8 cellular contexts compared by ENCODE assay signal in genomic region chr3:24829011-24829581, GRCh38.
A peak's percentile ranks its signal among the peaks of the same experiment; 100 is the strongest.
DNase-seq lines count a peak whose midpoint lies in the region; ATAC-seq, FAIRE-seq and TF ChIP-seq lines count a peak whose summit lies in the region.

No MANE protein-coding gene starts in this region.

- SMC1A ChIA-PET in GM12878 (lab: Charles Lee; ENCODE audit: uncharacterized antibody, unreplicated experiment), result no interaction called here

- H3K4me1 ChIP-seq in GM12878 (ENCODE audit: control insufficient read depth, insufficient read depth, low read length) (no peaks in the 10 kb centered on the region), thoracic aorta (ENCODE audit: control insufficient read depth in 1 of 2, low read depth in 2 of 2) (no peaks in the 10 kb centered on the region)

- CTCF ChIA-PET in GM12878 (lab: Yijun Ruan, JAX) (no interaction called here), T-cell (lab: Charles Lee) (no interaction called here)

- DNase-seq in AG08395 (ENCODE audit: low spot score) (peak; percentile 21), GM12878 (ENCODE audit: low read depth, low spot score) (no peak), kidney epithelial cell (ENCODE audit: low read depth) (no peak), thoracic aorta (ENCODE audit: low spot score) (no peak), T-cell (no peak)

- RAD21 ChIA-PET in GM12878 (lab: Charles Lee; ENCODE audit: unreplicated experiment), result no interaction called here

- H3K4me3 ChIP-seq in GM12878 (no peak overlapping the region), kidney epithelial cell (ENCODE audit: low read depth, low read length) (peak overlapping the region; percentile 31), thoracic aorta (peak overlapping the region; percentile 80)

- H3K4me1 Mint-ChIP-seq in T-cell, result no peaks in the 10 kb centered on the region

- TF ChIP-seq CTCF in GM12878 (IDR thresholded peaks at IDR 0.05 in 2 of 3, conservative IDR thresholded peaks at IDR 0.05 in 1 of 3; ENCODE audit: control insufficient read depth in 2 of 3, extremely low read depth in 1 of 3, insufficient read depth in 1 of 3, low read depth in 3 of 3, low read length in 3 of 3) (no peak), kidney epithelial cell (IDR thresholded peaks at IDR 0.05; ENCODE audit: insufficient read depth, low read length, poor library complexity, severe bottlenecking) (no peak), thoracic aorta (IDR thresholded peaks at IDR 0.05) (no peak)

- no peak overlapping the region for H3K27ac ChIP-seq in GM12878 (ENCODE audit: control insufficient read depth, insufficient read depth)
- no peak overlapping the region for H3K27ac ChIP-seq in thoracic aorta

- H2AFZ ChIP-seq in GM12878 (ENCODE audit: control insufficient read depth, low read depth, low read length), result no peak overlapping the region

- WGBS in GM12878 (ENCODE audit: insufficient coverage, insufficient replicate concordance, low lambda C conversion rate, missing lambda C conversion rate), result 19% methylated on average over 32 of the region's 51 CpGs

- no TSS peak for BruUV-seq in GM12878 (replicated peaks; lab: Mats Ljungman, UMichigan)

- H3K36me3 ChIP-seq in GM12878 (ENCODE audit: control insufficient read depth in 2 of 2, insufficient read depth in 2 of 2, low read length in 1 of 2) (no peaks in the 10 kb centered on the region), kidney epithelial cell (ENCODE audit: control insufficient read depth, insufficient read depth, low read length) (no peaks in the 10 kb centered on the region), thoracic aorta (no peaks in the 10 kb centered on the region)

- ATAC-seq in HG03045 (IDR thresholded peaks at IDR 0.05; ENCODE audit: unreplicated experiment), result peak; percentile 50
- 0 out of 3 replicates have a peak, but pooled peaks have one; percentile 20 for ATAC-seq in GM12878
- no peak for ATAC-seq in thoracic aorta (ENCODE audit: insufficient number of reproducible peaks, low FRiP score, low read depth)
- ATAC-seq in GM18907 (IDR thresholded peaks at IDR 0.05; ENCODE audit: unreplicated experiment), result no peak
- no peak for ATAC-seq in HG03280 (IDR thresholded peaks at IDR 0.05; ENCODE audit: unreplicated experiment)
- ATAC-seq in T-cell (replicated peaks in 1 of 4), result no peak

- in situ Hi-C loops in GM12878 (cut with MboI), result no loop called here

- no peak overlapping the region for H3K4me2 ChIP-seq in GM12878 (ENCODE audit: control insufficient read depth, insufficient read depth)

- no peaks in the 10 kb centered on the region for H3K79me2 ChIP-seq in GM12878 (ENCODE audit: control insufficient read depth, insufficient read depth, low read length)

- no peaks in the 10 kb centered on the region for H4K20me1 ChIP-seq in GM12878 (ENCODE audit: control insufficient read depth, insufficient read depth)

- H3K9ac ChIP-seq in GM12878 (ENCODE audit: control insufficient read depth, insufficient read depth, low read length), result no peak overlapping the region

- H3K9me3 Mint-ChIP-seq in T-cell, result peaks cover 2 to 13% (median 11%) of the 10 kb centered on the region in 3 donors

- FAIRE-seq in GM12878 (lab: Jason Lieb, UNC), result no peak

- no peak for TF ChIP-seq EP300 in GM12878 (IDR thresholded peaks at IDR 0.05; ENCODE audit: borderline replicate concordance in 1 of 2, control insufficient read depth in 1 of 2, low read depth in 2 of 2, low read length in 2 of 2)

- no peak for TF ChIP-seq POLR2A in GM12878 (IDR thresholded peaks at IDR 0.05; ENCODE audit: low read depth, low read length)

- no peaks in the 10 kb centered on the region; a peak in 2 of 4 replicates for H3K27me3 ChIP-seq in GM12878 (replicated peaks in 1 of 2; ENCODE audit: control insufficient read depth in 2 of 2, insufficient read depth in 2 of 2, low read length in 1 of 2)
- peaks cover 23% of the 10 kb centered on the region for H3K27me3 ChIP-seq in kidney epithelial cell (ENCODE audit: control insufficient read depth, insufficient read depth, low read length)
- no peaks in the 10 kb centered on the region for H3K27me3 ChIP-seq in thoracic aorta (replicated peaks; ENCODE audit: insufficient read depth)

- H3K36me3 Mint-ChIP-seq in T-cell, result no peaks in the 10 kb centered on the region

- H3K27me3 Mint-ChIP-seq in T-cell, result peaks cover 36 to 43% of the 10 kb centered on the region in 2 donors

- H3K9me3 ChIP-seq in GM12878 (replicated peaks; ENCODE audit: control insufficient read depth, insufficient read depth, low read length) (no peaks in the 10 kb centered on the region), thoracic aorta (no peaks in the 10 kb centered on the region)

- no peak overlapping the region for H3K27ac Mint-ChIP-seq in T-cell

- no peak for TF ChIP-seq RAD21 in GM12878 (IDR thresholded peaks at IDR 0.05; ENCODE audit: insufficient read depth, low read depth, low read length)

- intact Hi-C loops in GM12878 (cut with micrococcal nuclease; ENCODE audit: unreplicated experiment), result no loop called here

- POLR2A ChIA-PET in GM12878 (lab: Charles Lee) (no interaction called here), T-cell (lab: Charles Lee) (no interaction called here)

- H3K4me3 Mint-ChIP-seq in T-cell, result no peak overlapping the region

TF ChIP-seq in GM12878, 131 proteins besides CTCF, POLR2A, EP300 and RAD21:
- no peak for TF ChIP-seq BMI1 (IDR thresholded peaks at IDR 0.05; ENCODE audit: borderline replicate concordance)
- TF ChIP-seq NR2C1 (IDR thresholded peaks at IDR 0.05), result no peak
- no peak for TF ChIP-seq HCFC1 (IDR thresholded peaks at IDR 0.05; ENCODE audit: low read length)
- no peak for TF ChIP-seq NKRF (conservative IDR thresholded peaks at IDR 0.05)
- no peak for TF ChIP-seq NFXL1 (IDR thresholded peaks at IDR 0.05; ENCODE audit: borderline replicate concordance)
- no peak for TF ChIP-seq PKNOX1 (IDR thresholded peaks at IDR 0.05)
- no peak for TF ChIP-seq ATF3 (IDR thresholded peaks at IDR 0.05; ENCODE audit: borderline replicate concordance, extremely low read depth, low read depth, low read length)

Comparison
In these comparisons a context has a peak if more than half of its experiments do, and no peak if none do; other contexts are left out.
1. ATAC-seq: peak in HG03045 (single experiment) and GM12878 (single experiment); none in thoracic aorta (single experiment), GM18907 (single experiment), HG03280 (single experiment) and T-cell (0 of 4).